In the genomic region with DNA sequence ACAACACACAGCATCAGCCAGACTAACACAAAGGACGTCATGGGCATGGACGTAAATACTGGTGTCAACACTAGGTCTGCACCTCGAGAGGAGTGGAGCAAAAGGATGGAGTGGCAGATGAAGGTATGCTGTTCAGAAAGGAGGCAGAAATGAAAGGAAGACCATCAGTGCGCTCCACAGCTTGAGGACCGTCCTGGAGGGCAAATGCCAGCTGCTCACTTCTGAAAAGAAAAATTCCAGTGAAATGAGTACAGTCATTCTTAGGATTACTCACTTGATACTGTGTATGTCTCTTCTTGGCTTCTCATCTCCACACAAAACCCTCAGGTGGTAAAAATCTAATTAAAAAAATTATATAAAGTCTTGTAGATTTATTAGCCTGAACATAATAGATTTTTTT, we compare ENCODE assay signal across 20 cellular contexts. TPM values are rescaled to one million over a fixed set of nuclear protein-coding genes. Genes with fewer than 3 reads are reported as not detected.
DNase-seq lines count a peak whose midpoint lies in the region; ATAC-seq, FAIRE-seq and TF ChIP-seq lines count a peak whose summit lies in the region.
"Had no signal": no experiment of that assay in that cellular context is flagged by ENCODE, and none has a peak within 500 bp of the region (broad histone marks: within the 10 kb centered on the region; RNA-seq: fewer than 3 reads in every experiment).

No MANE protein-coding gene starts in this region.

- H3K9me3 ChIP-seq in right atrium auricular region, result no peaks in the 10 kb centered on the region
- no peaks in the 10 kb centered on the region for H3K9me3 ChIP-seq in astrocyte (ENCODE audit: insufficient read depth, low read depth, low read length)
- H3K9me3 ChIP-seq in vagina, result no peaks in the 10 kb centered on the region
- H3K9me3 ChIP-seq: neutrophil had no signal

- no peaks in the 10 kb centered on the region for H3K36me3 Mint-ChIP-seq in astrocyte (ENCODE audit: low read depth, unreplicated experiment)
- H3K36me3 Mint-ChIP-seq: activated naive CD4-positive, alpha-beta T cell treated with anti-CD3 and anti-CD28 coated beads, Interleukin-2, amount 50 U/mL, for 24 hours had no signal

- no peaks in the 10 kb centered on the region for H3K27me3 ChIP-seq in right atrium auricular region
- no peaks in the 10 kb centered on the region for H3K27me3 ChIP-seq in astrocyte (ENCODE audit: insufficient read depth, low read length)
- no peaks in the 10 kb centered on the region for H3K27me3 ChIP-seq in vagina
- H3K27me3 ChIP-seq: neutrophil had no signal

- TF ChIP-seq POLR2A in vagina (IDR thresholded peaks at IDR 0.05), result no peak

- H3K27me3 Mint-ChIP-seq in astrocyte (ENCODE audit: low read depth, unreplicated experiment), result no peaks in the 10 kb centered on the region

- peaks cover 48% of the 10 kb centered on the region for H3K4me1 Mint-ChIP-seq in astrocyte (ENCODE audit: low read depth, unreplicated experiment)
- H3K4me1 Mint-ChIP-seq: activated naive CD4-positive, alpha-beta T cell treated with anti-CD3 and anti-CD28 coated beads, Interleukin-2, amount 50 U/mL, for 24 hours had no signal

- DNase-seq in right atrium auricular region (ENCODE audit: low spot score), result peak; percentile 40
- no peak for DNase-seq in Right ventricle myocardium inferior (ENCODE audit: missing footprints)
- peak; percentile 73 for DNase-seq in astrocyte (ENCODE audit: low read depth)
- peak; percentile 78 for DNase-seq in iris pigment epithelial cell (ENCODE audit: low read depth)
- DNase-seq in vagina (ENCODE audit: extremely low spot score in 2 of 2), result peak in 1 of 2 donors; percentile 16
- no peak for DNase-seq in NCI-H2107 (lab: John Stamatoyannopoulos, UW)
- DNase-seq: 8988T; activated CD8-positive, alpha-beta memory T cell treated with anti-CD3 and anti-CD28 coated beads, Interleukin-2, amount 50 U/mL, for 4 hours; cerebellar nuclear complex; COR-L47; GOT3; Karpas-422; NCI-H2029; stimulated activated CD4-positive, alpha-beta T cell treated with anti-CD3 and anti-CD28 coated beads, Interleukin-12 subunit alpha, Interleukin-12 subunit beta, amount 100 ng/mL, for 4 hours; substantia nigra had no signal

- no peaks in the 10 kb centered on the region for H3K9me3 Mint-ChIP-seq in astrocyte (ENCODE audit: unreplicated experiment)
- H3K9me3 Mint-ChIP-seq: activated naive CD4-positive, alpha-beta T cell treated with anti-CD3 and anti-CD28 coated beads, Interleukin-2, amount 50 U/mL, for 24 hours had no signal

- no peak overlapping the region for H3K27ac ChIP-seq in right atrium auricular region
- peak overlapping the region; percentile 99 for H3K27ac ChIP-seq in astrocyte (ENCODE audit: low read depth, low read length)
- peak overlapping the region; percentile 25 for H3K27ac ChIP-seq in vagina
- H3K27ac ChIP-seq: neutrophil had no signal

- H3K27ac Mint-ChIP-seq in astrocyte (ENCODE audit: unreplicated experiment), result peak overlapping the region; percentile 82
- H3K27ac Mint-ChIP-seq: activated naive CD4-positive, alpha-beta T cell treated with anti-CD3 and anti-CD28 coated beads, Interleukin-2, amount 50 U/mL, for 24 hours had no signal

- FAIRE-seq in astrocyte (lab: Jason Lieb, UNC), result peak; percentile 37

- H3K4me1 ChIP-seq in right atrium auricular region (peaks cover 0 to 66% of the 10 kb centered on the region in 2 donors), astrocyte (ENCODE audit: insufficient read depth, low read length) (peaks cover 56% of the 10 kb centered on the region), vagina (peaks cover 75% of the 10 kb centered on the region)

- H2AFZ ChIP-seq in astrocyte (ENCODE audit: low read depth, low read length), result no peak overlapping the region

- TF ChIP-seq CTCF in right atrium auricular region (IDR thresholded peaks at IDR 0.05) (no peak), astrocyte (IDR thresholded peaks at IDR 0.05; ENCODE audit: insufficient read depth, low read depth, low read length) (no peak), vagina (IDR thresholded peaks at IDR 0.05) (no peak)

- no peak for ATAC-seq in Right ventricle myocardium inferior
- no peak for ATAC-seq in HG03280 (IDR thresholded peaks at IDR 0.05; ENCODE audit: unreplicated experiment)
- ATAC-seq in GM19397 (IDR thresholded peaks at IDR 0.05; ENCODE audit: unreplicated experiment), result no peak
- ATAC-seq: activated CD4-positive, CD25-positive, alpha-beta regulatory T cell treated with anti-CD3 and anti-CD28 coated beads, Interleukin-2, amount 50 U/mL, for 24 hours had no signal

- peaks cover 71% of the 10 kb centered on the region for H3K79me2 ChIP-seq in astrocyte (ENCODE audit: insufficient read depth, low read length)

- H3K9ac ChIP-seq in astrocyte (ENCODE audit: low read length), result peak overlapping the region; percentile 45

- intact Hi-C loops in Right ventricle myocardium inferior (cut with DNase I), result loop anchor here (2.0 to 5.0 kb wide), 2 partner anchors 41 to 65 kb away; no protein-coding TSS in a partner anchor
- intact Hi-C loops in vagina (cut with DNase I), result no loop called here

- H3K36me3 ChIP-seq in right atrium auricular region (no peaks in the 10 kb centered on the region), astrocyte (ENCODE audit: insufficient read depth, low read length) (no peaks in the 10 kb centered on the region), vagina (peaks cover 0 to 3% of the 10 kb centered on the region in 2 donors)
- H3K36me3 ChIP-seq: neutrophil had no signal

- H4K20me1 ChIP-seq in astrocyte (ENCODE audit: insufficient read depth, low read length), result no peaks in the 10 kb centered on the region

- H3K4me2 ChIP-seq in astrocyte (ENCODE audit: low read length), result peak overlapping the region; percentile 78

- H3K4me3 ChIP-seq in right atrium auricular region, result no peak overlapping the region
- H3K4me3 ChIP-seq in astrocyte (ENCODE audit: insufficient read depth, low read depth, low read length), result no peak overlapping the region
- H3K4me3 ChIP-seq in vagina, result no peak overlapping the region

- H3K4me3 Mint-ChIP-seq in astrocyte (ENCODE audit: unreplicated experiment), result no peak overlapping the region
- H3K4me3 Mint-ChIP-seq: activated naive CD4-positive, alpha-beta T cell treated with anti-CD3 and anti-CD28 coated beads, Interleukin-2, amount 50 U/mL, for 24 hours had no signal

RNA-seq across cellular contexts. Expression of a gene that starts 44.8 kb away (rescaled TPM):
- total RNA-seq in right atrium auricular region (10 to 100 TPM; 21.1 to 22.5 TPM), Right ventricle myocardium inferior (11.4 TPM), astrocyte (22.0 and 27.3 TPM in 2 replicates), vagina (130 TPM)

Comparison
In these comparisons a context has a peak if more than half of its experiments do, and no peak if none do; other contexts are left out.
1. DNase-seq: peak in right atrium auricular region (single experiment), astrocyte (single experiment) and iris pigment epithelial cell (single experiment); none in Right ventricle myocardium inferior (single experiment) and NCI-H2107 (single experiment).
2. H3K27ac ChIP-seq: peak in astrocyte (single experiment) and vagina (single experiment); none in right atrium auricular region (0 of 2).